ENCODE assay signal across 10 cellular contexts in the genomic region with DNA sequence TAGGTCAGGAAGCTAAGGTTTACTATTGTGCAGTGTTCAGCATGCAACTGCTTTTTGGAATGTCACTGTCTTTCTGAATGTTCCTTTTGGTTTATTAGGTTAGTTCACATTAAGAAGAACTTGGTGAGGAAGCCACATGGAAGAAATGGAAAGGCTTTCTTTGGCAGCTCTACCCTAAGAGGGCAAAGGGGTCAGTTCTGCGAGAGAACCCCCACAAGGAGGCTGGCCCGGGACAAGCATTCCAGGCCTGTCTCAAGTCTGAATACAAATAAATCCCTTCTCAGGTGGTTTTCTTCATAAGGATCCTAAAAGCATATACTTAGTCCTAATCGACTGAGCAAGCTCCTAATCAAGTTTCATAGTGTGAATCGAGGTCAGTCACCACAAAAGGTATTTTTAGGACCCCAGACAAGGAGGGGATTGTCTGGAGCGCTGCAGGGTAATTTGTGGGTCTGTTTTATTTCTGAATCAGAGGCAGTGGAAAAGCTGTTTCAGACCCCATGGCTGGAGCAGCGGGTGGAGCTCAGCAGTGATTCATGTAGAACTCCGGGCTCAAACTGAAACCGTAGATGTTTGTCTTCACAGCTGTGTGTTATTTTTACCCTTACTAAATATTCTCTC.
DNase-seq lines count a peak whose midpoint lies in the region; ATAC-seq and TF ChIP-seq lines count a peak whose summit lies in the region.
"Had no signal": no experiment of that assay in that cellular context is flagged by ENCODE, and none has a peak within 500 bp of the region (broad histone marks: within the 10 kb centered on the region; RNA-seq: fewer than 3 reads in every experiment).

No MANE protein-coding gene starts in this region.

- H2AFZ ChIP-seq in mammary epithelial cell (ENCODE audit: low read depth, low read length) = peak overlapping the region; percentile 81

- peak overlapping the region; percentile 90 for H3K4me2 ChIP-seq in mammary epithelial cell (ENCODE audit: insufficient read depth, low read depth, low read length)

- H4K20me1 ChIP-seq in mammary epithelial cell (ENCODE audit: insufficient read depth, low read length) = no peaks in the 10 kb centered on the region

- H3K27me3 ChIP-seq in left ventricle myocardium inferior (ENCODE audit: low read depth) (no peaks in the 10 kb centered on the region), mammary epithelial cell (ENCODE audit: insufficient read depth, low read length) (no peaks in the 10 kb centered on the region), left lung (no peaks in the 10 kb centered on the region), aorta (ENCODE audit: control insufficient read depth in 1 of 2, insufficient read depth in 2 of 2, low read length in 1 of 2) (no peaks in the 10 kb centered on the region)

- H3K36me3 ChIP-seq in left ventricle myocardium inferior (no peaks in the 10 kb centered on the region), mammary epithelial cell (ENCODE audit: insufficient read depth, low read length) (no peaks in the 10 kb centered on the region), left lung (no peaks in the 10 kb centered on the region), aorta (ENCODE audit: control insufficient read depth in 1 of 2, insufficient read depth in 2 of 2, low read length in 1 of 2) (no peaks in the 10 kb centered on the region)

- H3K9me3 ChIP-seq in left ventricle myocardium inferior (replicated peaks) (no peaks in the 10 kb centered on the region), mammary epithelial cell (replicated peaks; ENCODE audit: insufficient read depth, low read length) (no peaks in the 10 kb centered on the region), left lung (no peaks in the 10 kb centered on the region), aorta (ENCODE audit: control insufficient read depth, low read length) (no peaks in the 10 kb centered on the region)

- no peak for DNase-seq in left ventricle myocardium inferior
- no peak for DNase-seq in Right ventricle myocardium inferior (ENCODE audit: missing footprints)
- DNase-seq in mammary epithelial cell = peak; percentile 75
- no peak for DNase-seq in left lung
- DNase-seq in aorta = peak in 1 of 2 donors; percentile 72
- DNase-seq in SKM-1 treated with dmso at 0.1 percent for 144 hours (lab: John Stamatoyannopoulos, UW; ENCODE audit: unreplicated experiment) = no peak
- DNase-seq: NCI-H1930, RPMI8226 had no signal

- in situ Hi-C loops in mammary epithelial cell (cut with MboI; ENCODE audit: low sequenced_read_pairs in 2 of 2) = no loop called here

- H3K4me3 ChIP-seq in left ventricle myocardium inferior (peak overlapping the region; percentile 5), mammary epithelial cell (replicated peaks in 1 of 3; ENCODE audit: insufficient read depth in 1 of 3, low read depth in 2 of 3, low read length in 3 of 3) (peak overlapping the region in 2 of 3 experiments; percentile 31 to 40), left lung (no peak overlapping the region), aorta (ENCODE audit: low read length in 2 of 2) (no peak overlapping the region)

- ATAC-seq in Right ventricle myocardium inferior (no peak), left lung (peak; percentile 41), aorta (ENCODE audit: low FRiP score) (peak; percentile 56), GM21825 (IDR thresholded peaks at IDR 0.05; ENCODE audit: unreplicated experiment) (no peak), HG02623 (IDR thresholded peaks at IDR 0.05; ENCODE audit: unreplicated experiment) (no peak)

- no peak overlapping the region for H3K27ac ChIP-seq in left ventricle myocardium inferior (replicated peaks)
- H3K27ac ChIP-seq in mammary epithelial cell (ENCODE audit: insufficient read depth, low read depth, low read length) = peak overlapping the region; percentile 60
- H3K27ac ChIP-seq in left lung = peak overlapping the region; percentile 2 to 14
- H3K27ac ChIP-seq in aorta (ENCODE audit: low read depth in 1 of 2, low read length in 2 of 2) = peak overlapping the region; percentile 78 to 96

- no peaks in the 10 kb centered on the region for H3K79me2 ChIP-seq in mammary epithelial cell (ENCODE audit: insufficient read depth, low read length)

- WGBS in mammary epithelial cell (ENCODE audit: low coverage, missing lambda C conversion rate) = 13% methylated on average over 8 of the region's 8 CpGs
- 6 to 8% methylated on average over 8 of the region's 8 CpGs for WGBS in aorta, 2 donors

- TF ChIP-seq CTCF in left ventricle myocardium inferior (IDR thresholded peaks at IDR 0.05; ENCODE audit: borderline replicate concordance) (no peak), mammary epithelial cell (conservative IDR thresholded peaks at IDR 0.05 in 1 of 2, IDR thresholded peaks at IDR 0.05 in 1 of 2; ENCODE audit: extremely low read depth in 1 of 2, insufficient read depth in 1 of 2, low read depth in 1 of 2, low read length in 2 of 2) (no peak), left lung (IDR thresholded peaks at IDR 0.05) (no peak)

- dilution Hi-C loops in mammary epithelial cell (cut with HindIII; ENCODE audit: low sequenced_read_pairs) = no loop called here

- intact Hi-C loops in left ventricle myocardium inferior (cut with micrococcal nuclease) (no loop called here), Right ventricle myocardium inferior (cut with DNase I) (no loop called here), mammary epithelial cell (cut with micrococcal nuclease) (no loop called here), left lung (cut with DNase I) (no loop called here), aorta (cut with DNase I) (loop anchor here in 1 of 2 donors (5.0 to 10.0 kb wide), 2 partner anchors 53 to 60 kb away; partner anchors contain the start of gene ERG)

- BruUV-seq in mammary epithelial cell (replicated peaks; lab: Mats Ljungman, UMichigan) = no TSS peak

- peaks cover 45% of the 10 kb centered on the region for H3K4me1 ChIP-seq in left ventricle myocardium inferior
- H3K4me1 ChIP-seq in mammary epithelial cell (ENCODE audit: insufficient read depth, low read length) = peaks cover 14% of the 10 kb centered on the region
- peaks cover 14 to 37% of the 10 kb centered on the region in 2 donors for H3K4me1 ChIP-seq in left lung
- H3K4me1 ChIP-seq in aorta (ENCODE audit: control insufficient read depth in 1 of 2, insufficient read depth in 2 of 2, low read length in 2 of 2) = peaks cover 4 to 6% of the 10 kb centered on the region in 2 donors

- peak overlapping the region; percentile 77 for H3K9ac ChIP-seq in mammary epithelial cell (ENCODE audit: insufficient read depth, low read length)

- CTCF ChIA-PET in mammary epithelial cell (lab: Charles Lee; ENCODE audit: low non-redundant PET) = no interaction called here

Comparison
In these comparisons a context has a peak if more than half of its experiments do, and no peak if none do; other contexts are left out.
1. H3K4me3 ChIP-seq: peak in left ventricle myocardium inferior (single experiment) and mammary epithelial cell (2 of 3); none in left lung (0 of 2) and aorta (0 of 2).
2. ATAC-seq: peak in left lung (single experiment) and aorta (single experiment); none in Right ventricle myocardium inferior (single experiment), GM21825 (single experiment) and HG02623 (single experiment).